In genomic region chr15:68113751-68114150, GRCh38 we compare ENCODE assay signal across 10 cellular contexts. TPM values are rescaled to one million over a fixed set of nuclear protein-coding genes. Genes with fewer than 3 reads are reported as not detected.
DNase-seq lines count a peak whose midpoint lies in the region; ATAC-seq and TF ChIP-seq lines count a peak whose summit lies in the region.
"Had no signal": no experiment of that assay in that cellular context is flagged by ENCODE, and none has a peak within 500 bp of the region (broad histone marks: within the 10 kb centered on the region; RNA-seq: fewer than 3 reads in every experiment).

No MANE protein-coding gene starts in this region.

- TF ChIP-seq EP300 in esophagus muscularis mucosa (IDR thresholded peaks at IDR 0.05) (no peak), sigmoid colon (IDR thresholded peaks at IDR 0.05) (no peak)

- TF ChIP-seq POLR2A in esophagus muscularis mucosa (IDR thresholded peaks at IDR 0.05; ENCODE audit: low read depth) (no peak), sigmoid colon (IDR thresholded peaks at IDR 0.05) (no peak)

- no peaks in the 10 kb centered on the region for H3K36me3 ChIP-seq in DND-41 (ENCODE audit: insufficient read depth, low read length)
- H3K36me3 ChIP-seq in esophagus muscularis mucosa = no peaks in the 10 kb centered on the region
- H3K36me3 ChIP-seq in sigmoid colon = no peaks in the 10 kb centered on the region

- H4K20me1 ChIP-seq in DND-41 (ENCODE audit: insufficient read depth, low read length) = peaks cover 23% of the 10 kb centered on the region

- peaks cover 25% of the 10 kb centered on the region for H3K4me1 ChIP-seq in DND-41 (ENCODE audit: insufficient read depth, low read length)
- peaks cover 34 to 56% (median 35%) of the 10 kb centered on the region in 4 donors for H3K4me1 ChIP-seq in esophagus muscularis mucosa
- H3K4me1 ChIP-seq in sigmoid colon = peaks cover 0 to 39% (median 27%) of the 10 kb centered on the region in 4 donors
- H3K4me1 ChIP-seq: SJCRH30 had no signal

- H3K9me3 ChIP-seq in DND-41 (ENCODE audit: insufficient read depth, low read length, severe bottlenecking) (no peaks in the 10 kb centered on the region), esophagus muscularis mucosa (no peaks in the 10 kb centered on the region), sigmoid colon (no peaks in the 10 kb centered on the region)
- H3K9me3 ChIP-seq: SJCRH30 had no signal

- H2AFZ ChIP-seq in DND-41 (ENCODE audit: low read depth, low read length) = no peak overlapping the region

- H3K4me3 ChIP-seq in DND-41 (ENCODE audit: low read depth in 1 of 2, low read length in 2 of 2) (peak overlapping the region in 1 of 2 experiments; percentile 43; a peak in 2 of 4 replicates), esophagus muscularis mucosa (peak overlapping the region; percentile 33 to 45 (median 38)), sigmoid colon (peak overlapping the region in 2 of 4 donors; percentile 31 to 40)
- H3K4me3 ChIP-seq: SJCRH30 had no signal

- WGBS in esophagus muscularis mucosa = 13% methylated on average over 1 of the region's 1 CpG
- 12 to 14% methylated on average over 1 of the region's 1 CpG for WGBS in sigmoid colon, 2 donors

- H3K27me3 ChIP-seq in DND-41 (ENCODE audit: insufficient read depth, low read length, poor library complexity) (no peaks in the 10 kb centered on the region), esophagus muscularis mucosa (no peaks in the 10 kb centered on the region), sigmoid colon (no peaks in the 10 kb centered on the region)
- H3K27me3 ChIP-seq: SJCRH30 had no signal

- no peak for DNase-seq in DND-41
- DNase-seq in OCI-M1 (lab: John Stamatoyannopoulos, UW) = peak; percentile 47
- no peak for DNase-seq in esophagus muscularis mucosa (ENCODE audit: extremely low spot score)
- no peak for DNase-seq in sigmoid colon
- DNase-seq in superior temporal gyrus (ENCODE audit: extremely low spot score) = no peak
- DNase-seq: cerebellar nuclear complex, NCI-H2029, SJCRH30 had no signal

- H3K4me2 ChIP-seq in DND-41 (ENCODE audit: insufficient read depth, low read length) = peak overlapping the region; percentile 59

- ATAC-seq in DND-41 (ENCODE audit: insufficient read depth, low read depth) = no peak
- no peak for ATAC-seq in GM21723 (IDR thresholded peaks at IDR 0.05; ENCODE audit: unreplicated experiment)
- no peak for ATAC-seq in GM18502 (IDR thresholded peaks at IDR 0.05; ENCODE audit: poor library complexity, unreplicated experiment)

- intact Hi-C loops in esophagus muscularis mucosa (cut with DNase I) (no loop called here), sigmoid colon (cut with DNase I) (no loop called here)

- peaks cover 93% of the 10 kb centered on the region for H3K79me2 ChIP-seq in DND-41 (ENCODE audit: insufficient read depth, low read length)

- TF ChIP-seq CTCF in DND-41 (IDR thresholded peaks at IDR 0.05; ENCODE audit: borderline replicate concordance, extremely low read depth, low read length, poor library complexity, severe bottlenecking) (no peak), esophagus muscularis mucosa (IDR thresholded peaks at IDR 0.05) (no peak), sigmoid colon (IDR thresholded peaks at IDR 0.05) (no peak)

- H3K9ac ChIP-seq in DND-41 (ENCODE audit: low read depth, low read length) = peak overlapping the region; percentile 35; the same call in 1 of the 2 replicates

- no peak overlapping the region for H3K27ac ChIP-seq in DND-41 (ENCODE audit: low read length)
- H3K27ac ChIP-seq in esophagus muscularis mucosa (replicated peaks in 1 of 4) = peak overlapping the region in 3 of 4 donors; percentile 46 to 62 (median 55)
- H3K27ac ChIP-seq in sigmoid colon = peak overlapping the region; percentile 39 to 67 (median 52)
- H3K27ac ChIP-seq: SJCRH30 had no signal

RNA-seq across cellular contexts. Expression of gene PIAS1, which starts 59.6 kb away (rescaled TPM):
- total RNA-seq in esophagus muscularis mucosa (10 to 100 TPM; 26.2 to 68.4 (median 53.1) TPM), sigmoid colon (10 to 100 TPM; 55.9 to 75.4 (median 66.9) TPM)
- 10 to 100 TPM in 1 of 3 donors, 1 to 10 TPM in 2; 7.2 to 11.8 (median 7.9) TPM for polyA plus RNA-seq in sigmoid colon
